Comparison of ENCODE assay signal across 39 cellular contexts in genomic region chrX:81556880-81557279, GRCh38.
"Had no signal": no experiment of that assay in that cellular context is flagged by ENCODE, and none has a peak within 500 bp of the region (broad histone marks: within the 10 kb centered on the region; RNA-seq: fewer than 3 reads in every experiment).

No MANE protein-coding gene starts in this region.

- H3K9me3 ChIP-seq: adrenal gland, ascending aorta, body of pancreas, breast epithelium had no signal

- H3K9me3 Mint-ChIP-seq: activated naive CD4-positive, alpha-beta T cell treated with anti-CD3 and anti-CD28 coated beads for 36 hours; activated naive CD4-positive, alpha-beta T cell treated with anti-CD3 and anti-CD28 coated beads, Interleukin-2, amount 50 U/mL, for 24 hours; activated naive CD4-positive, alpha-beta T cell treated with anti-CD3 and anti-CD28 coated beads, Interleukin-2, amount 50 U/mL, for 72 hours; activated naive CD8-positive, alpha-beta T cell treated with anti-CD3 and anti-CD28 coated beads for 36 hours; activated naive CD8-positive, alpha-beta T cell treated with anti-CD3 and anti-CD28 coated beads, Interleukin-2, amount 10 ng/mL, durations not matched to agents 7 days and 5 days; activated naive CD8-positive, alpha-beta T cell treated with anti-CD3 and anti-CD28 coated beads, Interleukin-2, amount 50 U/mL, for 24 hours; activated T-cell treated with anti-CD3 and anti-CD28 coated beads, Interleukin-2, amount 50 U/mL, for 24 hours; activated T-cell treated with anti-CD3 and anti-CD28 coated beads, Interleukin-2, amount 50 U/mL, for 4 hours; activated T-cell treated with anti-CD3 and anti-CD28 coated beads, Interleukin-2, amount 50 U/mL, for 72 hours; activated T-helper 1 cell treated with anti-CD3 and anti-CD28 coated beads, Interleukin-12 subunit alpha, Interleukin-12 subunit beta, Interleukin-2, Interleukin-4 antibody, amounts not matched to agents 30 ng/mL and 10 ng/mL and 1 ng/mL, durations not matched to agents 14 hours and 24 hours and 36 hours; activated T-helper 17 cell treated with anti-CD3 and anti-CD28 coated beads, Interleukin-2, amount 50 U/mL, for 72 hours; activated T-helper 2 cell treated with anti-CD3 and anti-CD28 coated beads, Interferon-gamma antibody, Interleukin-2, Interleukin-4, amounts not matched to agents 10 μg/mL and 5 μg/mL and 100 μg/mL, durations not matched to agents 14 hours and 24 hours and 36 hours; brain; central memory CD8-positive, alpha-beta T cell had no signal

- ATAC-seq: activated naive CD4-positive, alpha-beta T cell treated with anti-CD3 and anti-CD28 coated beads, Interleukin-2, amount 50 U/mL, for 72 hours; activated naive CD8-positive, alpha-beta T cell treated with anti-CD3 and anti-CD28 coated beads, Interleukin-2, amount 50 U/mL, for 24 hours; activated T-cell treated with anti-CD3 and anti-CD28 coated beads, Interleukin-2, amount 50 U/mL, for 4 hours; activated T-cell treated with anti-CD3 and anti-CD28 coated beads, Interleukin-2, amount 50 U/mL, for 72 hours; activated T-helper 17 cell treated with anti-CD3 and anti-CD28 coated beads, Interleukin-2, amount 50 U/mL, for 72 hours; body of pancreas had no signal

- H3K27me3 ChIP-seq: ascending aorta, body of pancreas, brain microvascular endothelial cell, cardiac muscle cell had no signal

- H3K4me1 Mint-ChIP-seq: activated naive CD4-positive, alpha-beta T cell treated with anti-CD3 and anti-CD28 coated beads, Interleukin-2, amount 10 ng/mL, durations not matched to agents 7 days and 5 days; activated naive CD4-positive, alpha-beta T cell treated with anti-CD3 and anti-CD28 coated beads, Interleukin-2, amount 50 U/mL, for 24 hours; activated naive CD8-positive, alpha-beta T cell treated with anti-CD3 and anti-CD28 coated beads for 36 hours; activated naive CD8-positive, alpha-beta T cell treated with anti-CD3 and anti-CD28 coated beads, Interleukin-2, amount 10 ng/mL, durations not matched to agents 7 days and 5 days; activated naive CD8-positive, alpha-beta T cell treated with anti-CD3 and anti-CD28 coated beads, Interleukin-2, amount 50 U/mL, for 24 hours; activated T-helper 17 cell treated with anti-CD3 and anti-CD28 coated beads, Interleukin-2, amount 50 U/mL, for 72 hours; brain; central memory CD8-positive, alpha-beta T cell had no signal

- H3K27me3 Mint-ChIP-seq: activated naive CD4-positive, alpha-beta T cell treated with anti-CD3 and anti-CD28 coated beads, Interleukin-2, amount 10 ng/mL, durations not matched to agents 7 days and 5 days; activated naive CD4-positive, alpha-beta T cell treated with anti-CD3 and anti-CD28 coated beads, Interleukin-2, amount 50 U/mL, for 24 hours; activated naive CD8-positive, alpha-beta T cell; activated naive CD8-positive, alpha-beta T cell treated with anti-CD3 and anti-CD28 coated beads for 36 hours; activated naive CD8-positive, alpha-beta T cell treated with anti-CD3 and anti-CD28 coated beads, Interleukin-2, amount 10 ng/mL, durations not matched to agents 7 days and 5 days; activated naive CD8-positive, alpha-beta T cell treated with anti-CD3 and anti-CD28 coated beads, Interleukin-2, amount 50 U/mL, for 24 hours; activated T-helper 17 cell treated with anti-CD3 and anti-CD28 coated beads, Interleukin-2, amount 50 U/mL, for 72 hours; brain; central memory CD8-positive, alpha-beta T cell had no signal

- H3K27ac ChIP-seq: adrenal gland, ascending aorta, body of pancreas, brain microvascular endothelial cell, breast epithelium, cardiac muscle cell had no signal

- H3K27ac Mint-ChIP-seq: activated naive CD4-positive, alpha-beta T cell treated with anti-CD3 and anti-CD28 coated beads for 36 hours; activated naive CD4-positive, alpha-beta T cell treated with anti-CD3 and anti-CD28 coated beads, Interleukin-2, amount 10 ng/mL, durations not matched to agents 7 days and 5 days; activated naive CD4-positive, alpha-beta T cell treated with anti-CD3 and anti-CD28 coated beads, Interleukin-2, amount 50 U/mL, for 24 hours; activated naive CD4-positive, alpha-beta T cell treated with anti-CD3 and anti-CD28 coated beads, Interleukin-2, amount 50 U/mL, for 72 hours; activated naive CD8-positive, alpha-beta T cell; activated naive CD8-positive, alpha-beta T cell treated with anti-CD3 and anti-CD28 coated beads for 36 hours; activated naive CD8-positive, alpha-beta T cell treated with anti-CD3 and anti-CD28 coated beads, Interleukin-2, amount 10 ng/mL, durations not matched to agents 7 days and 5 days; activated naive CD8-positive, alpha-beta T cell treated with anti-CD3 and anti-CD28 coated beads, Interleukin-2, amount 50 U/mL, for 24 hours; activated T-cell treated with anti-CD3 and anti-CD28 coated beads, Interleukin-2, amount 50 U/mL, for 24 hours; activated T-cell treated with anti-CD3 and anti-CD28 coated beads, Interleukin-2, amount 50 U/mL, for 72 hours; activated T-helper 1 cell treated with anti-CD3 and anti-CD28 coated beads, Interleukin-12 subunit alpha, Interleukin-12 subunit beta, Interleukin-2, Interleukin-4 antibody, amounts not matched to agents 30 ng/mL and 10 ng/mL and 1 ng/mL, durations not matched to agents 14 hours and 24 hours and 36 hours; activated T-helper 17 cell treated with anti-CD3 and anti-CD28 coated beads, Interleukin-2, amount 50 U/mL, for 72 hours; activated T-helper 2 cell treated with anti-CD3 and anti-CD28 coated beads, Interferon-gamma antibody, Interleukin-2, Interleukin-4, amounts not matched to agents 10 μg/mL and 5 μg/mL and 100 μg/mL, durations not matched to agents 14 hours and 24 hours and 36 hours; brain had no signal

- H3K4me1 ChIP-seq: adrenal gland, ascending aorta, body of pancreas, breast epithelium had no signal

- H3K4me3 ChIP-seq: adrenal gland, ascending aorta, body of pancreas, breast epithelium, cardiac muscle cell had no signal

- DNase-seq: activated effector memory CD4-positive, alpha-beta T cell treated with anti-CD3 and anti-CD28 coated beads, Interleukin-2, amount 50 U/mL, for 16 hours; activated effector memory CD4-positive, alpha-beta T cell treated with Interleukin-2 at 50 U/mL for 16 hours; activated gamma-delta T cell; activated gamma-delta T cell treated with Interleukin-2 at 50 U/mL for 16 hours; activated naive CD4-positive, alpha-beta T cell; activated naive CD4-positive, alpha-beta T cell treated with anti-CD3 and anti-CD28 coated beads for 36 hours; activated naive CD4-positive, alpha-beta T cell treated with anti-CD3 and anti-CD28 coated beads, Interleukin-2, amount 10 ng/mL, durations not matched to agents 7 days and 5 days; activated naive CD4-positive, alpha-beta T cell treated with anti-CD3 and anti-CD28 coated beads, Interleukin-2, amount 50 U/mL, for 16 hours; activated naive CD4-positive, alpha-beta T cell treated with Interleukin-2 at 50 U/mL for 16 hours; activated naive CD8-positive, alpha-beta T cell treated with anti-CD3 and anti-CD28 coated beads for 36 hours; activated naive CD8-positive, alpha-beta T cell treated with anti-CD3 and anti-CD28 coated beads, Interleukin-2, amount 10 ng/mL, durations not matched to agents 7 days and 5 days; activated naive CD8-positive, alpha-beta T cell treated with anti-CD3 and anti-CD28 coated beads, Interleukin-2, amount 50 U/mL, for 24 hours; activated T-cell treated with anti-CD3 and anti-CD28 coated beads, Interleukin-2, amount 50 U/mL, for 1 hour; activated T-cell treated with anti-CD3 and anti-CD28 coated beads, Interleukin-2, amount 50 U/mL, for 24 hours; activated T-cell treated with anti-CD3 and anti-CD28 coated beads, Interleukin-2, amount 50 U/mL, for 4 hours; activated T-cell treated with anti-CD3 and anti-CD28 coated beads, Interleukin-2, amount 50 U/mL, for 48 hours; activated T-cell treated with anti-CD3 and anti-CD28 coated beads, Interleukin-2, amount 50 U/mL, for 72 hours; adrenal gland; amniotic stem cell; amygdala; anterior cingulate cortex; aorta; body of pancreas; brain microvascular endothelial cell; caudate nucleus; central memory CD4-positive, alpha-beta T cell; cerebellar nuclear complex had no signal

- H3K36me3 Mint-ChIP-seq: activated naive CD4-positive, alpha-beta T cell treated with anti-CD3 and anti-CD28 coated beads, Interleukin-2, amount 10 ng/mL, durations not matched to agents 7 days and 5 days; activated naive CD4-positive, alpha-beta T cell treated with anti-CD3 and anti-CD28 coated beads, Interleukin-2, amount 50 U/mL, for 24 hours; activated naive CD4-positive, alpha-beta T cell treated with anti-CD3 and anti-CD28 coated beads, Interleukin-2, amount 50 U/mL, for 72 hours; activated naive CD8-positive, alpha-beta T cell; activated naive CD8-positive, alpha-beta T cell treated with anti-CD3 and anti-CD28 coated beads for 36 hours; activated naive CD8-positive, alpha-beta T cell treated with anti-CD3 and anti-CD28 coated beads, Interleukin-2, amount 10 ng/mL, durations not matched to agents 7 days and 5 days; brain had no signal

- H3K36me3 ChIP-seq: adrenal gland, ascending aorta, brain microvascular endothelial cell, breast epithelium, cardiac muscle cell had no signal

- FAIRE-seq: bronchial epithelial cell had no signal

- H3K4me3 Mint-ChIP-seq: activated naive CD4-positive, alpha-beta T cell treated with anti-CD3 and anti-CD28 coated beads for 36 hours; activated naive CD4-positive, alpha-beta T cell treated with anti-CD3 and anti-CD28 coated beads, Interleukin-2, amount 10 ng/mL, durations not matched to agents 7 days and 5 days; activated naive CD4-positive, alpha-beta T cell treated with anti-CD3 and anti-CD28 coated beads, Interleukin-2, amount 50 U/mL, for 24 hours; activated naive CD8-positive, alpha-beta T cell; activated naive CD8-positive, alpha-beta T cell treated with anti-CD3 and anti-CD28 coated beads for 36 hours; activated naive CD8-positive, alpha-beta T cell treated with anti-CD3 and anti-CD28 coated beads, Interleukin-2, amount 10 ng/mL, durations not matched to agents 7 days and 5 days; activated naive CD8-positive, alpha-beta T cell treated with anti-CD3 and anti-CD28 coated beads, Interleukin-2, amount 50 U/mL, for 24 hours; activated T-cell treated with anti-CD3 and anti-CD28 coated beads, Interleukin-2, amount 50 U/mL, for 24 hours; activated T-cell treated with anti-CD3 and anti-CD28 coated beads, Interleukin-2, amount 50 U/mL, for 4 hours; activated T-cell treated with anti-CD3 and anti-CD28 coated beads, Interleukin-2, amount 50 U/mL, for 72 hours; activated T-helper 1 cell treated with anti-CD3 and anti-CD28 coated beads, Interleukin-12 subunit alpha, Interleukin-12 subunit beta, Interleukin-2, Interleukin-4 antibody, amounts not matched to agents 30 ng/mL and 10 ng/mL and 1 ng/mL, durations not matched to agents 14 hours and 24 hours and 36 hours; activated T-helper 17 cell treated with anti-CD3 and anti-CD28 coated beads, Interleukin-2, amount 50 U/mL, for 72 hours; brain; central memory CD8-positive, alpha-beta T cell had no signal
